24 cellular contexts compared by ENCODE assay signal in genomic region chr10:122779924-122780323, GRCh38.
"Had no signal": no experiment of that assay in that cellular context is flagged by ENCODE, and none has a peak within 500 bp of the region (broad histone marks: within the 10 kb centered on the region; RNA-seq: fewer than 3 reads in every experiment).

No MANE protein-coding gene starts in this region.

- H3K4me1 ChIP-seq: left ventricle myocardium inferior, right atrium auricular region, right lobe of liver, stomach, testis, thyroid gland, transverse colon, upper lobe of left lung, vagina had no signal

- H3K9me3 ChIP-seq: left ventricle myocardium inferior, ovary, right atrium auricular region, right lobe of liver, testis, thyroid gland, transverse colon, upper lobe of left lung, vagina had no signal

- ATAC-seq: naive thymus-derived CD4-positive, alpha-beta T cell; natural killer cell treated with Interleukin-12 subunit alpha and Interleukin-12 subunit beta and Interleukin-15 and Interleukin-18, amount 100 ng/mL, for 72 hours; right lobe of liver; stimulated activated naive B cell treated with anti-CD40 and anti-IgM and Interleukin-4, amounts not matched to agents 10 μg/mL and 1 μg/mL and 100 μg/mL, for 72 hours; stimulated activated naive CD8-positive, alpha-beta T cell treated with anti-CD3 and anti-CD28 coated beads, Interleukin-15, Interleukin-2, amounts not matched to agents 100 U/mL and 50 U/mL, for 24 hours had no signal

- H3K4me2 ChIP-seq: smooth muscle cell had no signal

- DNase-seq: hypothalamus; islet precursor cell; left ventricle myocardium inferior; naive thymus-derived CD4-positive, alpha-beta T cell; ovary; right lobe of liver; stimulated activated CD4-positive, alpha-beta T cell treated with anti-CD3 and anti-CD28 coated beads, Interleukin-1b, Interleukin-23, amount 100 ng/mL, for 48 hours; stimulated activated CD4-positive, alpha-beta T cell treated with anti-CD3 and anti-CD28 coated beads, Interleukin-2, amount 100 ng/mL, for 48 hours; stimulated activated CD4-positive, alpha-beta T cell treated with anti-CD3 and anti-CD28 coated beads, Interleukin-4, amount 100 ng/mL, for 4 hours; stimulated activated CD8-positive, alpha-beta memory T cell treated with anti-CD3 and anti-CD28 coated beads, Interleukin-4, amount 100 ng/mL, for 48 hours; stimulated activated naive B cell treated with anti-CD40 and anti-IgM and Interleukin-4, amounts not matched to agents 10 μg/mL and 1 μg/mL and 100 μg/mL, for 72 hours; stimulated activated naive CD8-positive, alpha-beta T cell treated with anti-CD3 and anti-CD28 coated beads, Interleukin-15, Interleukin-2, amounts not matched to agents 100 U/mL and 50 U/mL, for 24 hours; stomach; testis; thyroid gland; transverse colon had no signal

- H3K4me3 ChIP-seq: left ventricle myocardium inferior, lung, ovary, right atrium auricular region, right lobe of liver, smooth muscle cell, stomach, testis, thyroid gland, transverse colon, upper lobe of left lung, vagina had no signal

- H3K36me3 Mint-ChIP-seq: mesothelial cell of epicardium; naive thymus-derived CD4-positive, alpha-beta T cell; natural killer cell treated with Interleukin-12 subunit alpha and Interleukin-12 subunit beta and Interleukin-15 and Interleukin-18, amount 100 ng/mL, for 72 hours; stimulated activated naive B cell treated with anti-CD40 and anti-IgM and Interleukin-4, amounts not matched to agents 10 μg/mL and 1 μg/mL and 100 μg/mL, for 72 hours had no signal

- H3K9me3 Mint-ChIP-seq: mesothelial cell of epicardium; natural killer cell treated with Interleukin-12 subunit alpha and Interleukin-12 subunit beta and Interleukin-15 and Interleukin-18, amount 100 ng/mL, for 72 hours had no signal

- H3K27me3 ChIP-seq: ovary, right atrium auricular region, right lobe of liver, testis, thyroid gland, transverse colon, upper lobe of left lung, vagina had no signal

- H3K4me3 Mint-ChIP-seq: mesothelial cell of epicardium; naive thymus-derived CD4-positive, alpha-beta T cell; natural killer cell treated with Interleukin-12 subunit alpha and Interleukin-12 subunit beta and Interleukin-15 and Interleukin-18, amount 100 ng/mL, for 72 hours; stimulated activated naive B cell treated with anti-CD40 and anti-IgM and Interleukin-4, amounts not matched to agents 10 μg/mL and 1 μg/mL and 100 μg/mL, for 72 hours had no signal

- H3K36me3 ChIP-seq: left ventricle myocardium inferior, ovary, right atrium auricular region, right lobe of liver, stomach, thyroid gland, transverse colon, upper lobe of left lung, vagina had no signal

- H3K27ac ChIP-seq: left ventricle myocardium inferior, ovary, right atrium auricular region, right lobe of liver, stomach, testis, thyroid gland, transverse colon, upper lobe of left lung, vagina had no signal

- H3K27ac Mint-ChIP-seq: mesothelial cell of epicardium; naive thymus-derived CD4-positive, alpha-beta T cell; natural killer cell treated with Interleukin-12 subunit alpha and Interleukin-12 subunit beta and Interleukin-15 and Interleukin-18, amount 100 ng/mL, for 72 hours; progenitor cell of endocrine pancreas; stimulated activated naive B cell treated with anti-CD40 and anti-IgM and Interleukin-4, amounts not matched to agents 10 μg/mL and 1 μg/mL and 100 μg/mL, for 72 hours had no signal

- H3K4me1 Mint-ChIP-seq: mesothelial cell of epicardium; naive thymus-derived CD4-positive, alpha-beta T cell; stimulated activated naive B cell treated with anti-CD40 and anti-IgM and Interleukin-4, amounts not matched to agents 10 μg/mL and 1 μg/mL and 100 μg/mL, for 72 hours had no signal
